Comparison of ENCODE assay signal across 19 cellular contexts in genomic region chr14:71532790-71533189, GRCh38.
DNase-seq lines count a peak whose midpoint lies in the region; ATAC-seq and TF ChIP-seq lines count a peak whose summit lies in the region.
"Had no signal": no experiment of that assay in that cellular context is flagged by ENCODE, and none has a peak within 500 bp of the region (broad histone marks: within the 10 kb centered on the region; RNA-seq: fewer than 3 reads in every experiment).

No MANE protein-coding gene starts in this region.

- H3K4me1 ChIP-seq in osteoblast (ENCODE audit: insufficient read depth, low read length): peaks cover 65% of the 10 kb centered on the region

- ATAC-seq in GM19397 (IDR thresholded peaks at IDR 0.05; ENCODE audit: unreplicated experiment) (no peak), GM19023 (IDR thresholded peaks at IDR 0.05; ENCODE audit: unreplicated experiment) (no peak)
- ATAC-seq: left lobe of liver; mucosa of descending colon; stimulated activated memory B cell treated with anti-CD40 and anti-IgM and Interleukin-4, amounts not matched to agents 10 μg/mL and 1 μg/mL and 100 μg/mL, for 72 hours had no signal

- TF ChIP-seq CTCF in GM12865 (IDR thresholded peaks at IDR 0.05; ENCODE audit: insufficient read depth, low read depth, low read length, missing control alignments) (no peak), coronary artery (IDR thresholded peaks at IDR 0.05) (no peak), osteoblast (IDR thresholded peaks at IDR 0.05; ENCODE audit: extremely low read depth, low read depth, low read length) (no peak)

- H3K4me3 ChIP-seq in GM12865 (ENCODE audit: low read depth, low read length) (no peak overlapping the region), coronary artery (no peak overlapping the region), osteoblast (ENCODE audit: insufficient read depth, low read length) (peak overlapping the region; percentile 3)
- H3K4me3 ChIP-seq: esophagus squamous epithelium, mucosa of descending colon, thyroid gland had no signal

- no peaks in the 10 kb centered on the region for H3K9me3 ChIP-seq in osteoblast (ENCODE audit: low read depth, low read length)
- H3K9me3 ChIP-seq: esophagus squamous epithelium, mucosa of descending colon, thyroid gland had no signal

- no peaks in the 10 kb centered on the region for H3K27me3 ChIP-seq in osteoblast (ENCODE audit: insufficient read depth, low read length)
- H3K27me3 ChIP-seq: esophagus squamous epithelium, thyroid gland had no signal

- DNase-seq in GM12865 (ENCODE audit: low read depth) (peak; percentile 33), NCI-H69 (lab: John Stamatoyannopoulos, UW) (peak; percentile 85), coronary artery (ENCODE audit: low spot score) (no peak), osteoblast (ENCODE audit: insufficient read length, low spot score, missing footprints) (no peak)
- no peak for DNase-seq in stimulated activated naive CD4-positive, alpha-beta T cell treated with Interleukin-2 at 50 U/mL for 16 hours (lab: John Stamatoyannopoulos, UW)
- DNase-seq: activated CD4-positive, alpha-beta T cell treated with anti-CD3 and anti-CD28 coated beads, Interleukin-2, amount 10 ng/mL, durations not matched to agents 7 days and 5 days; activated CD8-positive, alpha-beta memory T cell treated with anti-CD3 and anti-CD28 coated beads, Interleukin-2, amount 50 U/mL, for 4 hours; CD8-positive, alpha-beta memory T cell; effector CD4-positive, alpha-beta T cell; esophagus squamous epithelium; H9; mucosa of descending colon; retina; SW 1271; thyroid gland had no signal

- H3K27ac ChIP-seq in coronary artery: peak overlapping the region; percentile 15 to 62
- H3K27ac ChIP-seq in osteoblast (ENCODE audit: low read depth, low read length): peak overlapping the region; percentile 96
- H3K27ac ChIP-seq: esophagus squamous epithelium, thyroid gland had no signal

- no peak overlapping the region for H2AFZ ChIP-seq in osteoblast (ENCODE audit: low read length)

- no peaks in the 10 kb centered on the region for H3K36me3 ChIP-seq in osteoblast (ENCODE audit: insufficient read depth, low read length)
- H3K36me3 ChIP-seq: thyroid gland had no signal

- peaks cover 60% of the 10 kb centered on the region for H3K79me2 ChIP-seq in osteoblast (ENCODE audit: insufficient read depth, low read length)

- no peaks in the 10 kb centered on the region for H4K20me1 ChIP-seq in osteoblast (ENCODE audit: insufficient read depth, low read length)

- H3K4me2 ChIP-seq in osteoblast (ENCODE audit: insufficient read depth, low read length): peak overlapping the region; percentile 34

Comparison
In these comparisons a context has a peak if more than half of its experiments do, and no peak if none do; other contexts are left out.
1. DNase-seq: peak in GM12865 (single experiment) and NCI-H69 (single experiment); none in coronary artery (single experiment), osteoblast (single experiment) and stimulated activated naive CD4-positive, alpha-beta T cell treated with Interleukin-2 at 50 U/mL for 16 hours (single experiment).